In the genomic region with DNA sequence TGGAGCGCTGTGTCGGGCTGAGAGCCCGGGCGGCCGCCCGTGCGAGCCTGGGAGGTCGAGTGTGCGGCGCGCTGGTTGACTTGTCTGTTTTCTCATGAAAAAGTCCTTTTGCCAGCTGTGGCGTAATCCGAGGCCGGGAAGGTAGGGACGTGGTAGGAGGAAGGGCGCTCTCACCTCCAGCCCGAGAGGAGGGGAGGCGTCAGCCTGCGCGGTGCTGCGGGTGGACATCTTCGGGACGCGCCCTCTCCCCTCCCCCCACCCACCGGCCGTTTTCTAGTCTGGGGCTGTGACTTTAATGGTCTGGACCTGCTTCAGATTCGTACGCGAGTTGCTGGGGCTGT, we compare ENCODE assay signal across 8 cellular contexts. TPM values are rescaled to one million over a fixed set of nuclear protein-coding genes. Genes with fewer than 3 reads are reported as not detected.
DNase-seq lines count a peak whose midpoint lies in the region; ATAC-seq, FAIRE-seq and TF ChIP-seq lines count a peak whose summit lies in the region.

No MANE protein-coding gene starts in this region.

- H3K9ac ChIP-seq in GM12878 (ENCODE audit: control insufficient read depth, insufficient read depth, low read length) (peak overlapping the region; percentile 82), iPS-18a (ENCODE audit: low read length) (peak overlapping the region; percentile 82)

- in situ Hi-C loops in GM12878 (cut with MboI): no loop called here

- FAIRE-seq in GM12878 (lab: Jason Lieb, UNC): no peak

- WGBS in GM12878 (ENCODE audit: insufficient coverage, insufficient replicate concordance, low lambda C conversion rate, missing lambda C conversion rate): 1% methylated on average over 26 of the region's 29 CpGs

- no peak for TF ChIP-seq POLR2A in GM12878 (IDR thresholded peaks at IDR 0.05; ENCODE audit: low read depth, low read length)

- peak overlapping the region; percentile 83 for H3K4me2 ChIP-seq in GM12878 (ENCODE audit: control insufficient read depth, insufficient read depth)

- peaks cover 16% of the 10 kb centered on the region for H3K4me1 ChIP-seq in SJSA1 (replicated peaks)
- 0 out of 2 replicates have a peak, but pooled peaks cover 2% of the 10 kb centered on the region for H3K4me1 ChIP-seq in GM12878 (ENCODE audit: control insufficient read depth, insufficient read depth, low read length)
- peaks cover 26% of the 10 kb centered on the region for H3K4me1 ChIP-seq in iPS-18a (ENCODE audit: control insufficient read depth, low read depth, low read length)

- H3K27me3 ChIP-seq in SJSA1 (replicated peaks) (no peaks in the 10 kb centered on the region), GM12878 (replicated peaks in 1 of 2; ENCODE audit: control insufficient read depth in 2 of 2, insufficient read depth in 2 of 2, low read length in 1 of 2) (no peaks in the 10 kb centered on the region), iPS-18a (ENCODE audit: control insufficient read depth, insufficient read depth, low read length) (no peaks in the 10 kb centered on the region)

- no peak for TF ChIP-seq CTCF in GM12878 (IDR thresholded peaks at IDR 0.05 in 2 of 3, conservative IDR thresholded peaks at IDR 0.05 in 1 of 3; ENCODE audit: control insufficient read depth in 2 of 3, extremely low read depth in 1 of 3, insufficient read depth in 1 of 3, low read depth in 3 of 3, low read length in 3 of 3)

- CTCF ChIA-PET in GM12878 (lab: Yijun Ruan, JAX): interaction anchor here (2.1 to 6.1 kb wide), 2 partner anchors 88 to 109 kb away, joined by 10 to 51 read pairs; partner anchors contain the start of gene STAG1

- H3K9me3 ChIP-seq in SJSA1 (replicated peaks) (no peaks in the 10 kb centered on the region; the same call in 1 of the 2 replicates), GM12878 (replicated peaks; ENCODE audit: control insufficient read depth, insufficient read depth, low read length) (peaks cover 3% of the 10 kb centered on the region; the same call in 1 of the 3 replicates), iPS-18a (ENCODE audit: control insufficient read depth, low read depth, low read length) (no peaks in the 10 kb centered on the region)

- H3K79me2 ChIP-seq in GM12878 (ENCODE audit: control insufficient read depth, insufficient read depth, low read length): peaks cover 64% of the 10 kb centered on the region

- SMC1A ChIA-PET in GM12878 (lab: Charles Lee; ENCODE audit: uncharacterized antibody, unreplicated experiment): interaction anchor here (0.8 to 4.2 kb wide), 21 partner anchors 19 to 667 kb away, joined by 3 to 18 read pairs (median 4); partner anchors contain the start of gene MSL2

- intact Hi-C loops in GM12878 (cut with micrococcal nuclease; ENCODE audit: unreplicated experiment): loop anchor here (2.0 to 10.0 kb wide), 7 partner anchors 45 to 785 kb away; partner anchors contain the start of gene STAG1

- peak overlapping the region; percentile 63 for H3K27ac ChIP-seq in SJSA1
- H3K27ac ChIP-seq in GM12878 (ENCODE audit: control insufficient read depth, insufficient read depth): peak overlapping the region; percentile 92
- H3K27ac ChIP-seq in iPS-18a (ENCODE audit: low read length): peak overlapping the region; percentile 45
- H3K27ac ChIP-seq in skin epidermis: peak overlapping the region; percentile 76 to 97 (median 92)

- H3K4me3 ChIP-seq in SJSA1 (peak overlapping the region; percentile 80), GM12878 (peak overlapping the region; percentile 79), iPS-18a (ENCODE audit: low read length) (peak overlapping the region; percentile 91), skin epidermis (peak overlapping the region; percentile 54 to 98 (median 79))

- RAD21 ChIA-PET in GM12878 (lab: Charles Lee; ENCODE audit: unreplicated experiment): interaction anchor here (0.7 to 4.3 kb wide), 17 partner anchors 8 to 666 kb away, joined by 3 to 66 read pairs (median 5); partner anchors contain the start of genes MSL2 and STAG1

- ATAC-seq in GM21576 (IDR thresholded peaks at IDR 0.05; ENCODE audit: unreplicated experiment): peak; percentile 11
- ATAC-seq in GM12878: peak; percentile 54

- POLR2A ChIA-PET in GM12878 (lab: Charles Lee): interaction anchor here (0.8 to 6.2 kb wide), 12 partner anchors 8 to 151 kb away, joined by 3 to 41 read pairs (median 4); partner anchors contain the start of gene STAG1

- no peak for TF ChIP-seq EP300 in Ishikawa (IDR thresholded peaks at IDR 0.05; ENCODE audit: borderline replicate concordance)
- no peak for TF ChIP-seq EP300 in GM12878 (IDR thresholded peaks at IDR 0.05; ENCODE audit: borderline replicate concordance in 1 of 2, control insufficient read depth in 1 of 2, low read depth in 2 of 2, low read length in 2 of 2)

- peak; percentile 31 for DNase-seq in DMS53 treated with DMSO at 0.1 percent for 48 hours (lab: John Stamatoyannopoulos, UW; ENCODE audit: unreplicated experiment)
- peak in 1 of 2 experiments; percentile 50 for DNase-seq in SJSA1 (ENCODE audit: low read depth in 1 of 2, low spot score in 2 of 2)
- no peak for DNase-seq in GM12878 (ENCODE audit: low read depth, low spot score)
- no peak for DNase-seq in HT-29 (ENCODE audit: low spot score)

- BruUV-seq in GM12878 (replicated peaks; lab: Mats Ljungman, UMichigan): no TSS peak

- H4K20me1 ChIP-seq in GM12878 (ENCODE audit: control insufficient read depth, insufficient read depth): no peaks in the 10 kb centered on the region

- peak overlapping the region; percentile 91 for H2AFZ ChIP-seq in GM12878 (ENCODE audit: control insufficient read depth, low read depth, low read length)

- H3K36me3 ChIP-seq in SJSA1: peaks cover 22% of the 10 kb centered on the region; the same call in 1 of the 2 replicates
- no peaks in the 10 kb centered on the region for H3K36me3 ChIP-seq in GM12878 (ENCODE audit: control insufficient read depth in 2 of 2, insufficient read depth in 2 of 2, low read length in 1 of 2)
- no peaks in the 10 kb centered on the region for H3K36me3 ChIP-seq in iPS-18a (ENCODE audit: control insufficient read depth, low read depth, low read length)

- TF ChIP-seq RAD21 in Ishikawa (IDR thresholded peaks at IDR 0.05; ENCODE audit: low read depth) (no peak), GM12878 (IDR thresholded peaks at IDR 0.05; ENCODE audit: insufficient read depth, low read depth, low read length) (no peak)

TF ChIP-seq in Ishikawa, 13 proteins besides CTCF, POLR2A, EP300 and RAD21:
- TF ChIP-seq YY1 (IDR thresholded peaks at IDR 0.05; ENCODE audit: low read depth) (peak; percentile 29; the same call in 1 of the 2 replicates), EGR1 (IDR thresholded peaks at IDR 0.05) (no peak), NFIC (IDR thresholded peaks at IDR 0.05) (no peak), TAF1 (IDR thresholded peaks at IDR 0.05; ENCODE audit: low read depth) (no peak), TCF12 (IDR thresholded peaks at IDR 0.05; ENCODE audit: low read depth) (no peak), TEAD4 (IDR thresholded peaks at IDR 0.05) (no peak), CEBPB (IDR thresholded peaks at IDR 0.05) (peak; percentile 58; the same call in 1 of the 2 replicates)

RNA-seq across cellular contexts. Expression of gene NCK1, which starts 0.6 kb away (rescaled TPM):
- total RNA-seq in SJSA1 (2014; rRNA removed; shearing (Covaris generic)): 42.2 and 69.3 TPM in 2 replicates
- 60.3 and 61.6 TPM in 2 replicates for total RNA-seq in GM12878 (2013; cell fraction: nucleolus; rRNA removed)
- total RNA-seq in GM12878 (2014; rRNA removed) (15.6 and 20.9 TPM in 2 replicates), GM12878 (2014; rRNA removed; fragmentation: Illumina TruSeq; extraction: Trizol) (22.6 and 22.8 TPM in 2 replicates), GM12878 (2021) (23.5 and 27.4 TPM in 2 replicates)
- 10.4 TPM for polyA plus RNA-seq in GM12878 (2011; ENCODE audit: low read depth)
- polyA plus RNA-seq in GM12878 (2011; rRNA removed) (33.4 and 54.9 TPM in 2 replicates), GM12878 (2014; fragmentation: Illumina TruSeq; extraction: Trizol) (28.3 and 39.8 TPM in 2 replicates), GM12878 (2014; fragmentation: Nextera tagmentation; extraction: Ambion mirVana) (10 to 100 TPM; 18.5 to 20.4 TPM), GM12878 (2014; rRNA removed) (14.5 and 19.5 TPM in 2 replicates), GM12878 (2016; fragmentation: Nextera tagmentation; extraction: Ambion mirVana) (10 to 100 TPM; 28.3 to 29.5 TPM)
- polyA plus RNA-seq in GM12878 (2011; cell fraction: cytosol; rRNA removed): 10.3 and 14.7 TPM in 2 replicates
- polyA plus RNA-seq in GM12878 (2011; cell fraction: nucleus; rRNA removed): 16.4 and 22.3 TPM in 2 replicates
- 10.8 and 18.4 TPM in 2 replicates for polyA plus RNA-seq in GM12878 (2012)
- 24.9 and 49.7 TPM in 2 replicates for polyA minus RNA-seq in GM12878 (2011; rRNA and poly(A)+ RNA removed)
- 14.2 and 16.4 TPM in 2 replicates for polyA minus RNA-seq in GM12878 (2011; cell fraction: cytosol; rRNA and poly(A)+ RNA removed)
- 26.2 and 31.4 TPM in 2 replicates for polyA minus RNA-seq in GM12878 (2011; cell fraction: nucleus; rRNA and poly(A)+ RNA removed)
- 6.3 and 9.5 TPM in 2 replicates for total RNA-seq in HT-29 (2014; rRNA removed; shearing (Covaris generic))

RNA-seq across cellular contexts. Expression of gene SLC35G2, which starts 43.7 kb away (rescaled TPM):
- total RNA-seq in SJSA1 (2014; rRNA removed; shearing (Covaris generic)): 29.0 and 39.4 TPM in 2 replicates
- total RNA-seq in GM12878 (2013; cell fraction: nucleolus; rRNA removed): 2.6 and 2.7 TPM in 2 replicates
- 0.11 and 0.38 TPM in 2 replicates for total RNA-seq in GM12878 (2014; rRNA removed)
- 0.18 and 0.36 TPM in 2 replicates for total RNA-seq in GM12878 (2014; rRNA removed; fragmentation: Illumina TruSeq; extraction: Trizol)
- 0.24 and 0.31 TPM in 2 replicates for total RNA-seq in GM12878 (2021)
- polyA plus RNA-seq in GM12878 (2011; ENCODE audit: low read depth): 0.55 TPM
- polyA plus RNA-seq in GM12878 (2011; rRNA removed): 1.9 and 2.3 TPM in 2 replicates
- 0.62 and 0.79 TPM in 2 replicates for polyA plus RNA-seq in GM12878 (2011; cell fraction: cytosol; rRNA removed)
- polyA plus RNA-seq in GM12878 (2011; cell fraction: nucleus; rRNA removed): 1.3 and 1.6 TPM in 2 replicates
- 0.49 and 0.87 TPM in 2 replicates for polyA plus RNA-seq in GM12878 (2012)
- polyA plus RNA-seq in GM12878 (2014; fragmentation: Illumina TruSeq; extraction: Trizol): 0.18 and 0.60 TPM in 2 replicates
- under 1 TPM; 0.21 to 0.24 TPM for polyA plus RNA-seq in GM12878 (2014; fragmentation: Nextera tagmentation; extraction: Ambion mirVana)
- 0.10 and 0.18 TPM in 2 replicates for polyA plus RNA-seq in GM12878 (2014; rRNA removed)
- polyA plus RNA-seq in GM12878 (2016; fragmentation: Nextera tagmentation; extraction: Ambion mirVana): 1 to 10 TPM; 1.4 TPM
- 0.67 and 1.6 TPM in 2 replicates for polyA minus RNA-seq in GM12878 (2011; rRNA and poly(A)+ RNA removed)
- not detected in 2 replicates for polyA minus RNA-seq in GM12878 (2011; cell fraction: cytosol; rRNA and poly(A)+ RNA removed)
- 0.73 and 1.3 TPM in 2 replicates for polyA minus RNA-seq in GM12878 (2011; cell fraction: nucleus; rRNA and poly(A)+ RNA removed)
- 1.1 and 1.3 TPM in 2 replicates for total RNA-seq in HT-29 (2014; rRNA removed; shearing (Covaris generic))
